8 cellular contexts compared by ENCODE assay signal in the genomic region with DNA sequence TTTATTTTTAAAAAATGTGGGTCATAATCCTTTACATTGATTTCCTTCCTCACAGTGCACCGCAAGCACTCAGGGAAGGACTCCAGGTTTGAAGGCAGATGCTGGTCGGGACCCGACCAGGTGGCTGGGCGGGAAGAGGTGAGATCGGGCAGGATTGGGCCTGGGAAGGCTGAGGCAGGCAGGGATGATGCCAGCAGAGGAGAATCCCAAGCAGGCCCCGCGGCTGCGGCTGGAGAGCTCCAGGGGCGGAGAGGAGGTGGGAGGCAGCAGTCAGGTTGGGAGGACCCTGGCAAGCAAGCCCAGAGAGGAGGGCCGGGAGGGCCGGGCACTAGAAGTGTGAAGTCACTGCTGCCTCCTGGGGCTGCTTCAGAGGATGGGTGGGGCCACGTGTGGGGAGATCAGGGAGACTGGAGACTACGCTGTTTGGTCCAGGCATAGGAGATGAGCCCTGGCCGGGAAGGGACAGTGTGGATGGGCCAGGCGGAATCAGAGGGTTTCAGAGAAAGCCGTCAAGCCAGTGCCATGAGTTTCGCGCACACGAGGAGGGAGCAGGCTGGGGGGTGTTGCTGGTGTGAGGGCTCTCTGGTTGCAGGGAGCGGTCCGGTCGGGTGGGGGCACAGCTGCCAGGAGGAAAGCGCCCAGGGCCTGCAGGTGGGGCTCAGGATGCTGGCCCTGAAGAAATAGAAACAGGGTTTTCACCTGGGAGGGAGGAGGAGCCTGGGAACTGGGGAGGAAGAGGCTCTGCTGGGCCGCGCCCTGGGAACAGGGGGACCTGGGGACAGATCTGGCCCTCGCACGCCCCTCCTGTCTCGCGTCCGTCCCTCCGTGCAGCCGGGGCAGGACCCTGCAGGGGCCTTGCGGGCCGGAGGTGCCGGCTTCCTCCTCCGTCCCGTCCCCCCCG. TPM values are rescaled to one million over a fixed set of nuclear protein-coding genes. Genes with fewer than 3 reads are reported as not detected.
DNase-seq lines count a peak whose midpoint lies in the region; ATAC-seq, FAIRE-seq and TF ChIP-seq lines count a peak whose summit lies in the region.

No MANE protein-coding gene starts in this region.

- peak overlapping the region in 1 of 2 donors; percentile 47 for H3K4me3 ChIP-seq in kidney (ENCODE audit: low read length in 2 of 2)
- peak overlapping the region in 4 of 5 donors; percentile 48 to 62 (median 52) for H3K4me3 ChIP-seq in subcutaneous abdominal adipose tissue (ENCODE audit: low read depth in 1 of 5, low read length in 5 of 5)

- no peak for FAIRE-seq in kidney (lab: Jason Lieb, UNC)

- intact Hi-C loops in kidney (cut with DNase I): no loop called here

- H3K9ac ChIP-seq in kidney (ENCODE audit: low read length in 2 of 2) (peak overlapping the region in 1 of 2 donors; percentile 65), subcutaneous abdominal adipose tissue (ENCODE audit: low read length in 5 of 5) (peak overlapping the region in 2 of 5 donors; percentile 13 to 52)

- H3K36me3 ChIP-seq in kidney (ENCODE audit: control insufficient read depth in 1 of 2, insufficient read depth in 2 of 2, low read length in 2 of 2) (no peaks in the 10 kb centered on the region), subcutaneous abdominal adipose tissue (ENCODE audit: control insufficient read depth in 5 of 5, insufficient read depth in 5 of 5, low read length in 5 of 5) (peaks cover 0 to 3% (median 2%) of the 10 kb centered on the region in 5 donors)

- H3K4me1 ChIP-seq in kidney (ENCODE audit: control insufficient read depth in 1 of 2, insufficient read depth in 1 of 2, low read depth in 1 of 2, low read length in 2 of 2): peaks cover 19 to 27% of the 10 kb centered on the region in 2 donors
- H3K4me1 ChIP-seq in subcutaneous abdominal adipose tissue (ENCODE audit: control insufficient read depth in 5 of 5, insufficient read depth in 5 of 5, low read length in 5 of 5): peaks cover 1 to 43% (median 32%) of the 10 kb centered on the region in 5 donors

- ATAC-seq in GM18520 (IDR thresholded peaks at IDR 0.05; ENCODE audit: unreplicated experiment): no peak

- TF ChIP-seq CTCF in kidney (IDR thresholded peaks at IDR 0.05; ENCODE audit: borderline replicate concordance, extremely low read depth, insufficient read depth): no peak

- H3K27ac ChIP-seq in kidney (ENCODE audit: low read depth in 2 of 2, low read length in 2 of 2): peak overlapping the region in 1 of 2 donors; percentile 44
- H3K27ac ChIP-seq in subcutaneous abdominal adipose tissue (ENCODE audit: low read depth, low read length): no peak overlapping the region

- H3K9me3 ChIP-seq in kidney (ENCODE audit: control insufficient read depth in 1 of 2, low read length in 2 of 2) (peaks cover 0 to 4% of the 10 kb centered on the region in 2 donors), subcutaneous abdominal adipose tissue (ENCODE audit: control insufficient read depth in 5 of 5, low read length in 5 of 5) (peaks cover 0 to 10% (median 5%) of the 10 kb centered on the region in 5 donors)

- peak; percentile 30 for DNase-seq in NCI-H345 (lab: John Stamatoyannopoulos, UW)
- DNase-seq in NCI-H345 treated with DMSO at 0.1 percent for 48 hours (lab: John Stamatoyannopoulos, UW; ENCODE audit: unreplicated experiment): no peak
- peak; percentile 80 for DNase-seq in astrocyte of the hippocampus (ENCODE audit: low read depth, low spot score)
- peak; percentile 84 for DNase-seq in kidney
- no peak for DNase-seq in SHP77 (lab: John Stamatoyannopoulos, UW)
- no peak for DNase-seq in HuH-7 (ENCODE audit: low spot score)

- H3K27me3 ChIP-seq in subcutaneous abdominal adipose tissue (ENCODE audit: control insufficient read depth in 5 of 5, insufficient read depth in 4 of 5, low read length in 5 of 5): peaks cover 0 to 7% (median 0%) of the 10 kb centered on the region in 5 donors

RNA-seq across cellular contexts. Expression of gene COL18A1, which starts 0.9 kb away (rescaled TPM):
- 316 TPM for total RNA-seq in kidney
- 150 TPM for polyA plus RNA-seq in kidney (ENCODE audit: insufficient read depth, low read depth, low replicate concordance)

Comparison
In these comparisons a context has a peak if more than half of its experiments do, and no peak if none do; other contexts are left out.
1. DNase-seq: peak in NCI-H345 (single experiment), astrocyte of the hippocampus (single experiment) and kidney (single experiment); none in NCI-H345 treated with DMSO at 0.1 percent for 48 hours (single experiment), SHP77 (0 of 2) and HuH-7 (single experiment).